ENCODE assay signal across 3 cellular contexts in genomic region chr6:28732052-28732451, GRCh38.
TF ChIP-seq lines count a peak whose summit lies in the region.

No MANE protein-coding gene starts in this region.

TF ChIP-seq in HEK293, 187 proteins besides CTCF, POLR2A, EP300 and RAD21:
- TF ChIP-seq REST (tag by site-specific recombination; IDR thresholded peaks at IDR 0.05) (0 out of 2 replicates have a peak, but pooled peaks have one; percentile 50), PRDM1 (tag by site-specific recombination; IDR thresholded peaks at IDR 0.05) (no peak)

TF ChIP-seq in Ishikawa, 13 proteins besides CTCF, POLR2A, EP300 and RAD21 (continued from another document):
- peak; percentile 35; the same call in 1 of the 2 replicates for TF ChIP-seq REST (IDR thresholded peaks at IDR 0.05; ENCODE audit: low read depth)
TF ChIP-seq in Ishikawa: peak in this region for 1.

TF ChIP-seq in PFSK-1, 5 proteins besides CTCF, POLR2A, EP300 and RAD21 (continued from another document):
- peak; percentile 34 to 69; a peak in 2 of 4 replicates for TF ChIP-seq REST (IDR thresholded peaks at IDR 0.05; ENCODE audit: insufficient read depth in 1 of 2, low read depth in 2 of 2, low read length in 2 of 2)
